19 cellular contexts compared by ENCODE assay signal in genomic region chr10:4840151-4840550, GRCh38. TPM values are rescaled to one million over a fixed set of nuclear protein-coding genes. Genes with fewer than 3 reads are reported as not detected.
A peak's percentile ranks its signal among the peaks of the same experiment; 100 is the strongest.
DNase-seq lines count a peak whose midpoint lies in the region; ATAC-seq, FAIRE-seq and TF ChIP-seq lines count a peak whose summit lies in the region.
"Had no signal": no experiment of that assay in that cellular context is flagged by ENCODE, and none has a peak within 500 bp of the region (broad histone marks: within the 10 kb centered on the region; RNA-seq: fewer than 3 reads in every experiment).

No MANE protein-coding gene starts in this region.

- no TSS peak for BruUV-seq in HepG2 (replicated peaks; lab: Mats Ljungman, UMichigan)

- no peak overlapping the region for H2AFZ ChIP-seq in HepG2 (ENCODE audit: low read length)

- no peak for FAIRE-seq in HepG2 (lab: Jason Lieb, UNC)
- FAIRE-seq: A549, GM12878, H1 had no signal

- TF ChIP-seq CTCF in cardiac muscle cell (IDR thresholded peaks at IDR 0.05; ENCODE audit: low read depth, low read length), result no peak
- TF ChIP-seq CTCF in heart right ventricle (IDR thresholded peaks at IDR 0.05), result no peak
- TF ChIP-seq CTCF in HepG2 (CRISPR knock-in tag; IDR thresholded peaks at IDR 0.05), result no peak
- TF ChIP-seq CTCF in upper lobe of left lung (IDR thresholded peaks at IDR 0.05), result no peak

- no peak for TF ChIP-seq EP300 in HepG2 (IDR thresholded peaks at IDR 0.05; ENCODE audit: low read depth in 2 of 2, low read length in 2 of 2)
- TF ChIP-seq EP300 in HepG2 (CRISPR knock-in tag; IDR thresholded peaks at IDR 0.05; ENCODE audit: borderline replicate concordance), result no peak
- TF ChIP-seq EP300 in upper lobe of left lung (IDR thresholded peaks at IDR 0.05), result no peak

- TF ChIP-seq POLR2A in HepG2 (IDR thresholded peaks at IDR 0.05; ENCODE audit: insufficient read depth in 1 of 2, low read depth in 2 of 2, low read length in 2 of 2) (no peak), upper lobe of left lung (IDR thresholded peaks at IDR 0.05) (no peak), erythroblast (IDR thresholded peaks at IDR 0.05; ENCODE audit: low read length) (no peak)

- intact Hi-C loops in heart right ventricle (cut with DNase I), result loop anchor here in 6 of 10 donors (10.0 kb wide), 5 partner anchors 145 to 785 kb away; partner anchors contain the start of gene AKR1C3 (in 1 of the 6)
- intact Hi-C loops in HepG2 (cut with micrococcal nuclease; ENCODE audit: unreplicated experiment), result no loop called here
- intact Hi-C loops in naive thymus-derived CD4-positive, alpha-beta T cell (cut with micrococcal nuclease), result no loop called here

- no peak overlapping the region for H3K4me3 ChIP-seq in cardiac muscle cell
- no peak overlapping the region for H3K4me3 ChIP-seq in heart right ventricle
- H3K4me3 ChIP-seq in HepG2 (replicated peaks in 1 of 3; ENCODE audit: insufficient read depth in 1 of 3, low read depth in 2 of 3, low read length in 3 of 3), result no peak overlapping the region
- H3K4me3 ChIP-seq in naive thymus-derived CD4-positive, alpha-beta T cell (ENCODE audit: low read length), result no peak overlapping the region
- H3K4me3 ChIP-seq in upper lobe of left lung, result no peak overlapping the region
- H3K4me3 ChIP-seq: A549, BLaER1, GM12878 had no signal

- no peak for ATAC-seq in heart right ventricle
- peak; percentile 39 for ATAC-seq in HepG2
- ATAC-seq in naive thymus-derived CD4-positive, alpha-beta T cell, result no peak
- no peak for ATAC-seq in upper lobe of left lung (ENCODE audit: low FRiP score in 2 of 2)
- ATAC-seq: CD8-positive, alpha-beta T cell; GM12878 had no signal

- POLR2A ChIA-PET in HepG2 (lab: Yijun Ruan, JAX), result no interaction called here
- POLR2A ChIA-PET in naive thymus-derived CD4-positive, alpha-beta T cell (lab: Charles Lee), result interaction anchor here (2.4 kb wide), 1 partner anchor 13 kb away, joined by 7 read pairs; no protein-coding TSS in a partner anchor

- H3K4me1 Mint-ChIP-seq in naive thymus-derived CD4-positive, alpha-beta T cell, result peaks cover 17 to 40% (median 24%) of the 10 kb centered on the region in 7 donors
- H3K4me1 Mint-ChIP-seq: H9 had no signal

- H3K9me3 ChIP-seq in cardiac muscle cell (ENCODE audit: low read depth) (no peaks in the 10 kb centered on the region), heart right ventricle (no peaks in the 10 kb centered on the region), HepG2 (ENCODE audit: low read length) (no peaks in the 10 kb centered on the region), upper lobe of left lung (no peaks in the 10 kb centered on the region)
- H3K9me3 ChIP-seq in naive thymus-derived CD4-positive, alpha-beta T cell (ENCODE audit: control insufficient read depth in 2 of 3, low read length in 3 of 3), result no peaks in the 10 kb centered on the region
- H3K9me3 ChIP-seq: A549 had no signal

- no peaks in the 10 kb centered on the region for H3K9me3 Mint-ChIP-seq in naive thymus-derived CD4-positive, alpha-beta T cell
- H3K9me3 Mint-ChIP-seq: CD8-positive, alpha-beta T cell had no signal

- CTCF ChIA-PET in HepG2 (lab: Yijun Ruan, JAX; ENCODE audit: low intra/inter-chr PET ratio, low total read pairs), result interaction anchor here (1.4 kb wide), 1 partner anchor 24 kb away, joined by 4 read pairs; no protein-coding TSS in a partner anchor
- CTCF ChIA-PET in naive thymus-derived CD4-positive, alpha-beta T cell (lab: Charles Lee), result no interaction called here

- H3K79me2 ChIP-seq in HepG2 (ENCODE audit: insufficient read depth, low read length), result no peaks in the 10 kb centered on the region

- peaks cover 40% of the 10 kb centered on the region for H3K4me1 ChIP-seq in cardiac muscle cell (ENCODE audit: low read depth)
- peaks cover 0 to 16% (median 7%) of the 10 kb centered on the region in 9 donors for H3K4me1 ChIP-seq in heart right ventricle
- no peaks in the 10 kb centered on the region; the same call in 1 of the 2 replicates for H3K4me1 ChIP-seq in HepG2 (ENCODE audit: insufficient read depth, low read length)
- peaks cover 0 to 28% of the 10 kb centered on the region in 2 donors for H3K4me1 ChIP-seq in naive thymus-derived CD4-positive, alpha-beta T cell (ENCODE audit: control insufficient read depth in 2 of 2, insufficient read depth in 2 of 2, low read length in 2 of 2)
- H3K4me1 ChIP-seq in upper lobe of left lung, result peaks cover 0 to 5% (median 1%) of the 10 kb centered on the region in 4 donors
- H3K4me1 ChIP-seq: A549, BLaER1 had no signal

- H4K20me1 ChIP-seq in HepG2 (ENCODE audit: insufficient read depth, low read length), result no peaks in the 10 kb centered on the region
- H4K20me1 ChIP-seq: BLaER1 had no signal

- no peak for DNase-seq in cardiac muscle cell (ENCODE audit: low read depth in 1 of 2, low spot score in 1 of 2)
- DNase-seq in heart right ventricle, result no peak
- DNase-seq in HepG2 (ENCODE audit: low spot score), result no peak
- no peak for DNase-seq in naive thymus-derived CD4-positive, alpha-beta T cell
- no peak for DNase-seq in upper lobe of left lung
- no peak for DNase-seq in AG08396 (ENCODE audit: low spot score)
- DNase-seq in erythroblast (lab: John Stamatoyannopoulos, UW), result no peak
- DNase-seq in activated effector memory CD4-positive, alpha-beta T cell treated with anti-CD3 and anti-CD28 coated beads, Interleukin-2, amount 50 U/mL, for 16 hours, result no peak
- DNase-seq: Calu3; CD8-positive, alpha-beta T cell; DND-41; EL; H9 had no signal

- no peak overlapping the region for H3K4me3 Mint-ChIP-seq in naive thymus-derived CD4-positive, alpha-beta T cell
- H3K4me3 Mint-ChIP-seq: CD14-positive monocyte; CD8-positive, alpha-beta T cell; H9 had no signal

- TF ChIP-seq RAD21 in HepG2 (CRISPR knock-in tag; IDR thresholded peaks at IDR 0.05), result no peak

- H3K27ac Mint-ChIP-seq in naive thymus-derived CD4-positive, alpha-beta T cell, result peak overlapping the region in 5 of 9 donors; percentile 28 to 71 (median 53)
- H3K27ac Mint-ChIP-seq: CD8-positive, alpha-beta T cell; H9 had no signal

- WGBS in heart right ventricle, 2 donors, result 93 to 96% methylated on average over 2 of the region's 2 CpGs
- 9% methylated on average over 2 of the region's 2 CpGs for WGBS in HepG2 (ENCODE audit: low lambda C conversion rate)
- WGBS in upper lobe of left lung, 2 donors, result 98 to 100% methylated on average over 2 of the region's 2 CpGs

- H3K36me3 Mint-ChIP-seq in naive thymus-derived CD4-positive, alpha-beta T cell, result peaks cover 0 to 33% (median 11%) of the 10 kb centered on the region in 5 donors
- H3K36me3 Mint-ChIP-seq: CD8-positive, alpha-beta T cell had no signal

- H3K27me3 Mint-ChIP-seq in naive thymus-derived CD4-positive, alpha-beta T cell, result peaks cover 0 to 3% (median 0%) of the 10 kb centered on the region in 5 donors

- H3K27ac ChIP-seq in cardiac muscle cell (peak overlapping the region; percentile 48), heart right ventricle (no peak overlapping the region), HepG2 (ENCODE audit: extremely low read length, insufficient read depth, low read length) (no peak overlapping the region), upper lobe of left lung (peak overlapping the region; percentile 9 to 28 (median 24))
- no peak overlapping the region for H3K27ac ChIP-seq in naive thymus-derived CD4-positive, alpha-beta T cell (ENCODE audit: low read depth, low read length)
- H3K27ac ChIP-seq: 22Rv1, A549, BLaER1 had no signal

- no peak overlapping the region for H3K4me2 ChIP-seq in HepG2 (ENCODE audit: low read depth, low read length)
- H3K4me2 ChIP-seq: A549, BLaER1 had no signal

- H3K9ac ChIP-seq in HepG2 (ENCODE audit: insufficient read depth, low read depth, low read length), result no peak overlapping the region
- H3K9ac ChIP-seq: BLaER1 had no signal

- H3K27me3 ChIP-seq in cardiac muscle cell, result no peaks in the 10 kb centered on the region
- H3K27me3 ChIP-seq in heart right ventricle, result no peaks in the 10 kb centered on the region
- H3K27me3 ChIP-seq in HepG2 (ENCODE audit: control insufficient read depth in 1 of 2, insufficient read depth in 2 of 2, low read length in 2 of 2), result peaks cover 5 to 62% of the 10 kb centered on the region in 2 experiments; a peak in 4 of 5 replicates
- no peaks in the 10 kb centered on the region for H3K27me3 ChIP-seq in naive thymus-derived CD4-positive, alpha-beta T cell (ENCODE audit: control insufficient read depth in 2 of 2, insufficient read depth in 2 of 2, low read length in 2 of 2)
- no peaks in the 10 kb centered on the region for H3K27me3 ChIP-seq in upper lobe of left lung
- H3K27me3 ChIP-seq: BLaER1 had no signal

- in situ Hi-C loops in HepG2 (cut with HindIII; ENCODE audit: extremely low pct_ligation_motif_present, low pct_unique_long_range_greater_than_20kb), result loop anchor here (10.0 to 25.0 kb wide), 2 partner anchors 255 to 547 kb away; partner anchors contain the start of gene AKR1C3

- no peaks in the 10 kb centered on the region for H3K36me3 ChIP-seq in cardiac muscle cell
- peaks cover 0 to 46% (median 0%) of the 10 kb centered on the region in 9 donors for H3K36me3 ChIP-seq in heart right ventricle
- no peaks in the 10 kb centered on the region for H3K36me3 ChIP-seq in HepG2 (replicated peaks in 1 of 2; ENCODE audit: control insufficient read depth in 1 of 2, insufficient read depth in 2 of 2, low read length in 2 of 2)
- no peaks in the 10 kb centered on the region for H3K36me3 ChIP-seq in naive thymus-derived CD4-positive, alpha-beta T cell (ENCODE audit: control insufficient read depth in 2 of 3, insufficient read depth in 3 of 3, low read length in 3 of 3)
- peaks cover 0 to 15% (median 11%) of the 10 kb centered on the region in 4 donors for H3K36me3 ChIP-seq in upper lobe of left lung
- H3K36me3 ChIP-seq: BLaER1 had no signal

RNA-seq across cellular contexts. Expression of gene AKR1E2, which starts 14.1 kb away (rescaled TPM):
- total RNA-seq in cardiac muscle cell, result 1.8 and 6.6 TPM in 2 replicates
- polyA plus RNA-seq in cardiac muscle cell, result 0.68 and 3.3 TPM in 2 replicates
- 1 to 10 TPM; 2.0 to 6.5 (median 4.8) TPM for total RNA-seq in heart right ventricle
- 1 to 10 TPM; 1.2 to 3.0 TPM for polyA plus RNA-seq in heart right ventricle
- not detected in 2 replicates for total RNA-seq in HepG2 (2016; rRNA removed; fragmentation: Illumina TruSeq; extraction: Trizol)
- not detected in 2 replicates for total RNA-seq in HepG2 (2016; cell fraction: cytosol; rRNA removed; fragmentation: Illumina TruSeq; extraction: Trizol; ENCODE audit: low read depth)
- total RNA-seq in HepG2 (2016; cell fraction: insoluble cytoplasmic fraction; rRNA removed; fragmentation: Illumina TruSeq; extraction: Trizol), result not detected in 2 replicates
- not detected in 2 replicates for total RNA-seq in HepG2 (2016; cell fraction: membrane; rRNA removed; fragmentation: Illumina TruSeq; extraction: Trizol)
- total RNA-seq in HepG2 (2016; cell fraction: nucleus; rRNA removed; fragmentation: Illumina TruSeq; extraction: Trizol), result not detected in 2 replicates
- polyA plus RNA-seq in HepG2 (2011; rRNA removed), result 0.10 TPM in 1 of 2 replicates, not detected in the other
- polyA plus RNA-seq in HepG2 (2011; cell fraction: cytosol; rRNA removed), result not detected in 2 replicates
- polyA plus RNA-seq in HepG2 (2011; cell fraction: nucleus; rRNA removed), result 0.33 TPM in 1 of 2 replicates, not detected in the other
- polyA plus RNA-seq in HepG2 (2012), result not detected in 2 replicates
- polyA plus RNA-seq in HepG2 (2016; cell fraction: cytosol; fragmentation: Illumina TruSeq; extraction: Trizol; ENCODE audit: low read depth), result not detected in 2 replicates
- polyA plus RNA-seq in HepG2 (2016; cell fraction: insoluble cytoplasmic fraction; fragmentation: Illumina TruSeq; extraction: Trizol; ENCODE audit: low read depth), result not detected in 2 replicates
- polyA plus RNA-seq in HepG2 (2016; cell fraction: membrane; fragmentation: Illumina TruSeq; extraction: Trizol; ENCODE audit: low read depth), result not detected in 2 replicates
- polyA plus RNA-seq in HepG2 (2016; cell fraction: nucleus; fragmentation: Illumina TruSeq; extraction: Trizol; ENCODE audit: insufficient read depth, low read depth), result not detected in 2 replicates
- polyA minus RNA-seq in HepG2 (2011; rRNA and poly(A)+ RNA removed; ENCODE audit: low replicate concordance), result not detected in 2 replicates
- polyA minus RNA-seq in HepG2 (2011; cell fraction: cytosol; rRNA and poly(A)+ RNA removed), result not detected in 2 replicates
- polyA minus RNA-seq in HepG2 (2011; cell fraction: nucleus; rRNA and poly(A)+ RNA removed), result not detected in 2 replicates
- 10 to 100 TPM in 4 of 5 experiments, 1 to 10 TPM in 1; 8.6 to 26.0 (median 25.1) TPM for total RNA-seq in naive thymus-derived CD4-positive, alpha-beta T cell
- polyA plus RNA-seq in naive thymus-derived CD4-positive, alpha-beta T cell, result 1 to 10 TPM; 3.6 to 4.9 TPM
- 10 to 100 TPM in 2 of 6 donors, 1 to 10 TPM in 4; 3.3 to 18.8 (median 7.9) TPM for total RNA-seq in upper lobe of left lung
- total RNA-seq: GM12878 had no signal
- polyA plus RNA-seq: GM12878 had no signal

Comparison
In these comparisons a context has a peak if more than half of its experiments do, and no peak if none do; other contexts are left out.
1. H3K27ac ChIP-seq: peak in cardiac muscle cell (single experiment) and upper lobe of left lung (4 of 4); none in heart right ventricle (0 of 10), HepG2 (single experiment) and naive thymus-derived CD4-positive, alpha-beta T cell (single experiment).
2. intact Hi-C loops: an anchor here in heart right ventricle (10.0 kb wide); none called in HepG2 and naive thymus-derived CD4-positive, alpha-beta T cell.